Comparison of ENCODE assay signal across 28 cellular contexts in the genomic region with DNA sequence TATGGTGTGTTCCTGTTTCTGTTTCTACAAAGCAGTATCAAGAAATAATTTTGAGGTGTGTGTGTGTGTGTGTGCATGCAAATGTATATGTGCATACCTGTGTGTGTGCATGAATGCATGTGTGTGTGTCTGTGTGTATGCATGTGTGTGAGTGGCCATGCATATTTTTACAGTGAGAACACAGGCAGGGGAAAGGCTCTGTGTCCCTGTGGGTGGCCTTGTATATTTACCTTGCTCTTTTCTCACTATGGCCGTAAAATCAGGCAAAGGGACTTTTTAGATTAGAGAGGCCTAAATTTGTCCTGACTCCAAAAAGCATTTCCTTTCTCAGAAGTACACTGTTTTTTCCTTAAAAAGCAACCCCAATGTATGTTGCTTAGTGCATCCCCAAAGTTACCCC.
"Had no signal": no experiment of that assay in that cellular context is flagged by ENCODE, and none has a peak within 500 bp of the region (broad histone marks: within the 10 kb centered on the region; RNA-seq: fewer than 3 reads in every experiment).

No MANE protein-coding gene starts in this region.

- H3K4me3 Mint-ChIP-seq: naive thymus-derived CD4-positive, alpha-beta T cell; nephron; neural progenitor cell; stimulated activated naive B cell treated with anti-CD40 and anti-IgM and Interleukin-4, amounts not matched to agents 10 μg/mL and 1 μg/mL and 100 μg/mL, for 72 hours; type B pancreatic cell had no signal

- H3K9me3 ChIP-seq: lower lobe of right lung, mucosa of descending colon, right atrium auricular region, right lobe of liver, tibial nerve, uterus had no signal

- H3K27me3 Mint-ChIP-seq: naive thymus-derived CD4-positive, alpha-beta T cell; stimulated activated naive B cell treated with anti-CD40 and anti-IgM and Interleukin-4, amounts not matched to agents 10 μg/mL and 1 μg/mL and 100 μg/mL, for 72 hours; type B pancreatic cell had no signal

- ATAC-seq: heart right ventricle; left cardiac atrium; left lobe of liver; left ventricle myocardium superior; lower lobe of right lung; mucosa of descending colon; naive thymus-derived CD4-positive, alpha-beta T cell; right lobe of liver; stimulated activated naive B cell treated with anti-CD40 and anti-IgM and Interleukin-4, amounts not matched to agents 10 μg/mL and 1 μg/mL and 100 μg/mL, for 72 hours; stimulated activated naive CD8-positive, alpha-beta T cell treated with anti-CD3 and anti-CD28 coated beads, Interleukin-15, Interleukin-2, amounts not matched to agents 100 U/mL and 50 U/mL, for 24 hours had no signal

- H3K4me3 ChIP-seq: heart right ventricle, lower lobe of right lung, mucosa of descending colon, neural progenitor cell, right atrium auricular region, right lobe of liver, tibial nerve, uterus had no signal

- H3K36me3 ChIP-seq: heart right ventricle, lower lobe of right lung, neural progenitor cell, neutrophil, right atrium auricular region, right lobe of liver, tibial nerve, uterus had no signal

- DNase-seq: heart right ventricle; hippocampal formation; kidney glomerular epithelial cell; left cardiac atrium; left ventricle myocardium superior; lower lobe of right lung; mammary epithelial cell; mesendoderm; midbrain; mucosa of descending colon; naive thymus-derived CD4-positive, alpha-beta T cell; occipital lobe; right lobe of liver; stimulated activated CD4-positive, alpha-beta T cell treated with anti-CD3 and anti-CD28 coated beads, Interleukin-12 subunit alpha, Interleukin-12 subunit beta, amount 100 ng/mL, for 4 hours; stimulated activated CD4-positive, alpha-beta T cell treated with anti-CD3 and anti-CD28 coated beads, Interleukin-15, amount 100 ng/mL, for 24 hours; stimulated activated CD4-positive, alpha-beta T cell treated with anti-CD3 and anti-CD28 coated beads, Interleukin-2, amount 100 ng/mL, for 24 hours; stimulated activated CD4-positive, alpha-beta T cell treated with anti-CD3 and anti-CD28 coated beads, Interleukin-4, amount 100 ng/mL, for 1 hour; stimulated activated naive B cell treated with anti-CD40 and anti-IgM and Interleukin-4, amounts not matched to agents 10 μg/mL and 1 μg/mL and 100 μg/mL, for 72 hours; stimulated activated naive CD8-positive, alpha-beta T cell treated with anti-CD3 and anti-CD28 coated beads, Interleukin-15, Interleukin-2, amounts not matched to agents 100 U/mL and 50 U/mL, for 24 hours; uterus had no signal

- H3K4me1 Mint-ChIP-seq: naive thymus-derived CD4-positive, alpha-beta T cell; neural progenitor cell; stimulated activated naive B cell treated with anti-CD40 and anti-IgM and Interleukin-4, amounts not matched to agents 10 μg/mL and 1 μg/mL and 100 μg/mL, for 72 hours had no signal

- H3K4me1 ChIP-seq: lower lobe of right lung, neural progenitor cell, parathyroid adenoma, right atrium auricular region, right lobe of liver, tibial nerve, uterus had no signal

- H3K36me3 Mint-ChIP-seq: naive thymus-derived CD4-positive, alpha-beta T cell; stimulated activated naive B cell treated with anti-CD40 and anti-IgM and Interleukin-4, amounts not matched to agents 10 μg/mL and 1 μg/mL and 100 μg/mL, for 72 hours had no signal

- H2AFZ ChIP-seq: neural progenitor cell, parathyroid adenoma had no signal

- H3K4me2 ChIP-seq: neural progenitor cell had no signal

- H3K27ac Mint-ChIP-seq: naive thymus-derived CD4-positive, alpha-beta T cell; nephron; neural progenitor cell; stimulated activated naive B cell treated with anti-CD40 and anti-IgM and Interleukin-4, amounts not matched to agents 10 μg/mL and 1 μg/mL and 100 μg/mL, for 72 hours; type B pancreatic cell had no signal

- H3K27me3 ChIP-seq: heart right ventricle, neural progenitor cell, neutrophil, right atrium auricular region, right lobe of liver, tibial nerve, uterus had no signal

- H3K9ac ChIP-seq: neural progenitor cell, parathyroid adenoma had no signal

- H3K27ac ChIP-seq: heart right ventricle, lower lobe of right lung, neural progenitor cell, neutrophil, parathyroid adenoma, right atrium auricular region, right lobe of liver, tibial nerve, uterus had no signal
